In the genomic region with DNA sequence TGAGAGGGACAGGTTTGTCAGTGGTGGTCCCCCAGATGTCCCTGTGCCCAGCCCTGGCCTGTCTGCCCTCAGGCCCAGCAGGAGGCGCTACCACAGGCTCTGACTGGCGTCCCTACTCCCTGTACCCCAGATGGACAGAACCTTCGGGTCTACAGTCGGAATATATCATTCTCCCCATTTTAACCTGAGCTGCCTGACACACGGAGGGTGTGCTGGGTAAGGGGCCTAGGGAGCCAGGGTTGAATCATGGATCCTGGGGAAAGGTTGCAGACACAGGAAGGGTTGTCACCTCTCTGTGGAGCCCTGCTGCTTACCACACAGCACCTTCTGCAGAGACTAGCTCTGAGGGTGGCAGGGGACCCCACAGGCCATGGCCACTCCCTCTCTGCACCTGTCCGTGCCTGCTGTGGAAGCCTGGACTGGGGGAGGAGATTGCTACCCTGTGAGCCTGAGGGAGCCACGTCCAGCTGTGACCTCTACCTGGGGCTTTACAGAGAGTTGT, we compare ENCODE assay signal across 1 cellular context.
A peak's percentile ranks its signal among the peaks of the same experiment; 100 is the strongest.
TF ChIP-seq lines count a peak whose summit lies in the region.

No MANE protein-coding gene starts in this region.

TF ChIP-seq in K562, 482 proteins besides CTCF, POLR2A, EP300 and RAD21:
- TF ChIP-seq MEF2A (IDR thresholded peaks at IDR 0.05; ENCODE audit: control insufficient read depth, low read depth, low read length) (no peak), OTX1 (CRISPR knock-in tag; IDR thresholded peaks at IDR 0.05) (no peak), CSDE1 (IDR thresholded peaks at IDR 0.05) (no peak), HDAC8 (tag; IDR thresholded peaks at IDR 0.05) (no peak), CREB1 (IDR thresholded peaks at IDR 0.05) (no peak), CREB1 (CRISPR knock-in tag; IDR thresholded peaks at IDR 0.05) (no peak), POLR2G (IDR thresholded peaks at IDR 0.05; ENCODE audit: low read depth, low read length) (peak; percentile 52)
- TF ChIP-seq, protein P1, sequence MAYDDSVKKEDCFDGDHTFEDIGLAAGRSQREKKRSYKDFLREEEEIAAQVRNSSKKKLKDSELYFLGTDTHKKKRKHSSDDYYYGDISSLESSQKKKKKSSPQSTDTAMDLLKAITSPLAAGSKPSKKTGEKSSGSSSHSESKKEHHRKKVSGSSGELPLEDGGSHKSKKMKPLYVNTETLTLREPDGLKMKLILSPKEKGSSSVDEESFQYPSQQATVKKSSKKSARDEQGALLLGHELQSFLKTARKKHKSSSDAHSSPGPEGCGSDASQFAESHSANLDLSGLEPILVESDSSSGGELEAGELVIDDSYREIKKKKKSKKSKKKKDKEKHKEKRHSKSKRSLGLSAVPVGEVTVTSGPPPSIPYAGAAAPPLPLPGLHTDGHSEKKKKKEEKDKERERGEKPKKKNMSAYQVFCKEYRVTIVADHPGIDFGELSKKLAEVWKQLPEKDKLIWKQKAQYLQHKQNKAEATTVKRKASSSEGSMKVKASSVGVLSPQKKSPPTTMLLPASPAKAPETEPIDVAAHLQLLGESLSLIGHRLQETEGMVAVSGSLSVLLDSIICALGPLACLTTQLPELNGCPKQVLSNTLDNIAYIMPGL (CRISPR knock-in tag; IDR thresholded peaks at IDR 0.05) = no peak
- TF ChIP-seq, protein P2, sequence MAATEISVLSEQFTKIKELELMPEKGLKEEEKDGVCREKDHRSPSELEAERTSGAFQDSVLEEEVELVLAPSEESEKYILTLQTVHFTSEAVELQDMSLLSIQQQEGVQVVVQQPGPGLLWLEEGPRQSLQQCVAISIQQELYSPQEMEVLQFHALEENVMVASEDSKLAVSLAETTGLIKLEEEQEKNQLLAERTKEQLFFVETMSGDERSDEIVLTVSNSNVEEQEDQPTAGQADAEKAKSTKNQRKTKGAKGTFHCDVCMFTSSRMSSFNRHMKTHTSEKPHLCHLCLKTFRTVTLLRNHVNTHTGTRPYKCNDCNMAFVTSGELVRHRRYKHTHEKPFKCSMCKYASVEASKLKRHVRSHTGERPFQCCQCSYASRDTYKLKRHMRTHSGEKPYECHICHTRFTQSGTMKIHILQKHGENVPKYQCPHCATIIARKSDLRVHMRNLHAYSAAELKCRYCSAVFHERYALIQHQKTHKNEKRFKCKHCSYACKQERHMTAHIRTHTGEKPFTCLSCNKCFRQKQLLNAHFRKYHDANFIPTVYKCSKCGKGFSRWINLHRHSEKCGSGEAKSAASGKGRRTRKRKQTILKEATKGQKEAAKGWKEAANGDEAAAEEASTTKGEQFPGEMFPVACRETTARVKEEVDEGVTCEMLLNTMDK (IDR thresholded peaks at IDR 0.05; ENCODE audit: borderline replicate concordance, insufficient read depth, low read depth, low read length, poor library complexity, severe bottlenecking) = peak; percentile 57
- TF ChIP-seq, protein P3, sequence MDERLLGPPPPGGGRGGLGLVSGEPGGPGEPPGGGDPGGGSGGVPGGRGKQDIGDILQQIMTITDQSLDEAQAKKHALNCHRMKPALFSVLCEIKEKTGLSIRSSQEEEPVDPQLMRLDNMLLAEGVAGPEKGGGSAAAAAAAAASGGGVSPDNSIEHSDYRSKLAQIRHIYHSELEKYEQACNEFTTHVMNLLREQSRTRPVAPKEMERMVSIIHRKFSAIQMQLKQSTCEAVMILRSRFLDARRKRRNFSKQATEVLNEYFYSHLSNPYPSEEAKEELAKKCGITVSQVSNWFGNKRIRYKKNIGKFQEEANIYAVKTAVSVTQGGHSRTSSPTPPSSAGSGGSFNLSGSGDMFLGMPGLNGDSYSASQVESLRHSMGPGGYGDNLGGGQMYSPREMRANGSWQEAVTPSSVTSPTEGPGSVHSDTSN (CRISPR knock-in tag; IDR thresholded peaks at IDR 0.05; ENCODE audit: low read depth) = no peak
- TF ChIP-seq, protein P3 (tag; conservative IDR thresholded peaks at IDR 0.05; ENCODE audit: low read depth) = no peak
